Comparison of ENCODE assay signal across 9 cellular contexts in genomic region chr18:79459946-79460345, GRCh38.
DNase-seq lines count a peak whose midpoint lies in the region; ATAC-seq and TF ChIP-seq lines count a peak whose summit lies in the region.
"Had no signal": no experiment of that assay in that cellular context is flagged by ENCODE, and none has a peak within 500 bp of the region (broad histone marks: within the 10 kb centered on the region; RNA-seq: fewer than 3 reads in every experiment).

No MANE protein-coding gene starts in this region.

- no peak for DNase-seq in heart left ventricle
- DNase-seq in left cardiac atrium: no peak
- peak; percentile 28 for DNase-seq in adipocyte (ENCODE audit: low read depth)
- no peak for DNase-seq in stomach
- no peak for DNase-seq in NCI-H2029 (lab: John Stamatoyannopoulos, UW)
- DNase-seq in substantia nigra (lab: John Stamatoyannopoulos, UW): no peak

- H3K27ac ChIP-seq in heart left ventricle (peak overlapping the region in 10 of 12 donors; percentile 27 to 88 (median 80)), stomach (peak overlapping the region in 3 of 5 donors; percentile 62 to 73 (median 65)), substantia nigra (ENCODE audit: low read depth, low read length, poor library complexity, severe bottlenecking) (no peak overlapping the region)

- no peaks in the 10 kb centered on the region for H3K9me3 ChIP-seq in heart left ventricle
- H3K9me3 ChIP-seq in adipocyte (ENCODE audit: control insufficient read depth, low read length): no peaks in the 10 kb centered on the region
- no peaks in the 10 kb centered on the region for H3K9me3 ChIP-seq in stomach

- 55 to 73% (median 69%) methylated on average over 7 of the region's 7 CpGs for WGBS in heart left ventricle, 4 donors
- 65 to 84% (median 77%) methylated on average over 7 of the region's 7 CpGs for WGBS in stomach, 5 donors

- TF ChIP-seq POLR2A in heart left ventricle (IDR thresholded peaks at IDR 0.05): no peak
- no peak for TF ChIP-seq POLR2A in stomach (IDR thresholded peaks at IDR 0.05)

- no peak overlapping the region for H3K9ac ChIP-seq in adipocyte (ENCODE audit: low read length)

- TF ChIP-seq CTCF in heart left ventricle (IDR thresholded peaks at IDR 0.05) (no peak), stomach (IDR thresholded peaks at IDR 0.05) (no peak)

- intact Hi-C loops in heart left ventricle (cut with DNase I) (loop anchor here in 9 of 10 donors (2.0 to 10.0 kb wide), 11 partner anchors 45 to 68 kb away; partner anchors contain the start of gene NFATC1 (in 3 of the 9)), left cardiac atrium (cut with DNase I) (loop anchor here (5.0 to 10.0 kb wide), 2 partner anchors 47 to 65 kb away; no protein-coding TSS in a partner anchor), stomach (cut with DNase I; ENCODE audit: low total_unique reads) (no loop called here)

- TF ChIP-seq EP300 in stomach (IDR thresholded peaks at IDR 0.05): no peak

- H3K36me3 ChIP-seq in heart left ventricle: peaks cover 0 to 55% (median 17%) of the 10 kb centered on the region in 9 donors
- no peaks in the 10 kb centered on the region for H3K36me3 ChIP-seq in adipocyte (ENCODE audit: control insufficient read depth, insufficient read depth, low read length, severe bottlenecking)
- H3K36me3 ChIP-seq in stomach: peaks cover 4 to 45% (median 34%) of the 10 kb centered on the region in 4 donors

- no peaks in the 10 kb centered on the region for H3K27me3 ChIP-seq in heart left ventricle
- H3K27me3 ChIP-seq in adipocyte (replicated peaks; ENCODE audit: control insufficient read depth, insufficient read depth, low read length): no peaks in the 10 kb centered on the region
- H3K27me3 ChIP-seq in stomach: no peaks in the 10 kb centered on the region

- H3K4me1 ChIP-seq in heart left ventricle (peaks cover 3 to 36% (median 21%) of the 10 kb centered on the region in 12 donors), adipocyte (ENCODE audit: control insufficient read depth, insufficient read depth, low read length) (peaks cover 6% of the 10 kb centered on the region), stomach (peaks cover 6 to 32% (median 17%) of the 10 kb centered on the region in 4 donors)

- ATAC-seq in heart left ventricle (no peak), left cardiac atrium (no peak), HG03139 (IDR thresholded peaks at IDR 0.05; ENCODE audit: unreplicated experiment) (peak; percentile 11), HG03565 (IDR thresholded peaks at IDR 0.05; ENCODE audit: unreplicated experiment) (no peak)

- H3K4me3 ChIP-seq in heart left ventricle (no peak overlapping the region), adipocyte (ENCODE audit: low read length) (no peak overlapping the region), stomach (no peak overlapping the region)
- H3K4me3 ChIP-seq: skin epidermis had no signal
